In genomic region chr12:120054293-120054692, GRCh38 we compare ENCODE assay signal across 26 cellular contexts.
"Had no signal": no experiment of that assay in that cellular context is flagged by ENCODE, and none has a peak within 500 bp of the region (broad histone marks: within the 10 kb centered on the region; RNA-seq: fewer than 3 reads in every experiment).

No MANE protein-coding gene starts in this region.

- H3K27ac Mint-ChIP-seq: activated CD4-positive, alpha-beta memory T cell treated with anti-CD3 and anti-CD28 coated beads for 36 hours; activated CD4-positive, alpha-beta T cell treated with anti-CD3 and anti-CD28 coated beads, Interleukin-2, amount 10 ng/mL, durations not matched to agents 7 days and 5 days; activated naive CD4-positive, alpha-beta T cell treated with anti-CD3 and anti-CD28 coated beads, Interleukin-2, amount 10 ng/mL, durations not matched to agents 7 days and 5 days; activated naive CD8-positive, alpha-beta T cell; activated T-helper 1 cell treated with anti-CD3 and anti-CD28 coated beads, Interleukin-12 subunit alpha, Interleukin-12 subunit beta, Interleukin-2, Interleukin-4 antibody, amounts not matched to agents 30 ng/mL and 10 ng/mL and 1 ng/mL, durations not matched to agents 14 hours and 24 hours and 36 hours; brain had no signal

- DNase-seq: activated CD4-positive, alpha-beta memory T cell treated with anti-CD3 and anti-CD28 coated beads for 36 hours; activated CD4-positive, alpha-beta T cell treated with anti-CD3 and anti-CD28 coated beads, Interleukin-2, amount 10 ng/mL, durations not matched to agents 7 days and 5 days; activated CD8-positive, alpha-beta memory T cell treated with anti-CD3 and anti-CD28 coated beads, Interleukin-2, amount 50 U/mL, for 4 hours; activated naive CD4-positive, alpha-beta T cell treated with anti-CD3 and anti-CD28 coated beads, Interleukin-2, amount 10 ng/mL, durations not matched to agents 7 days and 5 days; activated naive CD8-positive, alpha-beta T cell treated with anti-CD3 and anti-CD28 coated beads, Interleukin-2, amount 50 U/mL, for 24 hours; activated T-cell treated with anti-CD3 and anti-CD28 coated beads for 4 hours; activated T-cell treated with anti-CD3 and anti-CD28 coated beads, Interleukin-2, amount 50 U/mL, for 4 hours; anterior cingulate cortex; central memory CD4-positive, alpha-beta T cell; IMR-90; NCI-H1105; NCI-H1436; NCI-H1694; NCI-H1930; NCI-H2081 treated with DMSO at 0.1 percent for 48 hours; NCI-H226; NCI-H524 treated with DMSO at 0.1 percent for 48 hours; Peyer's patch; SHP77; SJCRH30 had no signal

- H3K4me3 ChIP-seq: K562, Peyer's patch, SJCRH30, SK-N-MC had no signal

- H3K4me1 Mint-ChIP-seq: brain had no signal

- ATAC-seq: activated naive CD8-positive, alpha-beta T cell treated with anti-CD3 and anti-CD28 coated beads, Interleukin-2, amount 50 U/mL, for 24 hours; activated T-cell treated with anti-CD3 and anti-CD28 coated beads, Interleukin-2, amount 50 U/mL, for 4 hours; K562 had no signal

- H3K36me3 ChIP-seq: Peyer's patch, SJCRH30 had no signal

- FAIRE-seq: K562, TTC549 had no signal

- H3K27me3 ChIP-seq: Peyer's patch had no signal

- H3K27me3 Mint-ChIP-seq: activated CD4-positive, alpha-beta memory T cell treated with anti-CD3 and anti-CD28 coated beads for 36 hours; activated CD4-positive, alpha-beta T cell treated with anti-CD3 and anti-CD28 coated beads, Interleukin-2, amount 10 ng/mL, durations not matched to agents 7 days and 5 days; activated naive CD4-positive, alpha-beta T cell treated with anti-CD3 and anti-CD28 coated beads, Interleukin-2, amount 10 ng/mL, durations not matched to agents 7 days and 5 days; activated naive CD8-positive, alpha-beta T cell; activated naive CD8-positive, alpha-beta T cell treated with anti-CD3 and anti-CD28 coated beads, Interleukin-2, amount 50 U/mL, for 24 hours had no signal

- H3K4me3 Mint-ChIP-seq: activated CD4-positive, alpha-beta memory T cell treated with anti-CD3 and anti-CD28 coated beads for 36 hours; activated CD4-positive, alpha-beta T cell treated with anti-CD3 and anti-CD28 coated beads, Interleukin-2, amount 10 ng/mL, durations not matched to agents 7 days and 5 days; activated naive CD4-positive, alpha-beta T cell treated with anti-CD3 and anti-CD28 coated beads, Interleukin-2, amount 10 ng/mL, durations not matched to agents 7 days and 5 days; activated naive CD8-positive, alpha-beta T cell; activated naive CD8-positive, alpha-beta T cell treated with anti-CD3 and anti-CD28 coated beads, Interleukin-2, amount 50 U/mL, for 24 hours; activated T-cell treated with anti-CD3 and anti-CD28 coated beads, Interleukin-2, amount 50 U/mL, for 4 hours; activated T-helper 1 cell treated with anti-CD3 and anti-CD28 coated beads, Interleukin-12 subunit alpha, Interleukin-12 subunit beta, Interleukin-2, Interleukin-4 antibody, amounts not matched to agents 30 ng/mL and 10 ng/mL and 1 ng/mL, durations not matched to agents 14 hours and 24 hours and 36 hours; brain had no signal

- H3K9me3 Mint-ChIP-seq: activated CD4-positive, alpha-beta memory T cell treated with anti-CD3 and anti-CD28 coated beads for 36 hours; activated naive CD8-positive, alpha-beta T cell treated with anti-CD3 and anti-CD28 coated beads, Interleukin-2, amount 50 U/mL, for 24 hours; activated T-cell treated with anti-CD3 and anti-CD28 coated beads, Interleukin-2, amount 50 U/mL, for 4 hours; activated T-helper 1 cell treated with anti-CD3 and anti-CD28 coated beads, Interleukin-12 subunit alpha, Interleukin-12 subunit beta, Interleukin-2, Interleukin-4 antibody, amounts not matched to agents 30 ng/mL and 10 ng/mL and 1 ng/mL, durations not matched to agents 14 hours and 24 hours and 36 hours had no signal
